ENCODE assay signal across 3 cellular contexts in the genomic region with DNA sequence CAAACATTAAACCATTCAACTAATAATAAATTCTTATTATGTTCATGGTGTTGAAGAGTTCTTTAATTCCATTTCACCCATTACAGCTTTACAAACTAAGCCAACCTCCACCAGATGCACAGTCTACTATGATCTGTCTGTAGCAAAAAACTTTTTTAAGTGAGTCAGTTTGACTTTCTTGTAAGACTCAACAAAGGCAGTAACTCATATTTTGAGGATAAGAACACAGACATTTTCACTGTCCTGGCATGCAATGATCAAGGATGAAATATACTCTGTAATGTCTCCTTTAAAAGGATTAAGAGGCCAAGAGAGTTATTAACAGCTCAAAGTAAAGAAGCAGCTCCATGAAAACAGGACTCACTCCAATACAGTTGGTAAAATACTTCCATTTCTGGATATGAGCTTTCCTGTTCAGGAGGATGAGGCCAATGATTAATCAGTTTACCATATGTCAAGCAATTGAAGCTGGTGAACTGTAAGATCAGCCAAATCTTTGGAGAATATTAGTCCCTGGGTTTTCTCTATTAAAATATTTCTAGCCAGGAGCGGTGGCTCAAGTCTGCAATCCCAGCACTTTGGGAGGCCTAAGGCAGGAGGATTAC.
TF ChIP-seq lines count a peak whose summit lies in the region.

No MANE protein-coding gene starts in this region.

TF ChIP-seq in IMR-90, 13 proteins besides CTCF, POLR2A, EP300 and RAD21:
- no peak for TF ChIP-seq NFE2L2 (IDR thresholded peaks at IDR 0.05; ENCODE audit: low read depth, low read length)

TF ChIP-seq in K562, 482 proteins besides CTCF, POLR2A, EP300 and RAD21:
- no peak for TF ChIP-seq SETDB1 (IDR thresholded peaks at IDR 0.05; ENCODE audit: low read length)
TF ChIP-seq in K562: peak in this region for 0.

TF ChIP-seq in neural cell, 6 proteins besides CTCF, POLR2A, EP300 and RAD21:
- TF ChIP-seq TAF1 (IDR thresholded peaks at IDR 0.05; ENCODE audit: low read depth) (no peak), EZH2 (IDR thresholded peaks at IDR 0.05; ENCODE audit: borderline replicate concordance, insufficient read depth, low read length, poor library complexity, severe bottlenecking) (no peak), MXI1 (conservative IDR thresholded peaks at IDR 0.05; ENCODE audit: poor library complexity, severe bottlenecking) (no peak), SMC3 (conservative IDR thresholded peaks at IDR 0.05; ENCODE audit: poor library complexity) (no peak), POLR2AphosphoS5 (IDR thresholded peaks at IDR 0.05) (no peak)
- TF ChIP-seq, protein P1, sequence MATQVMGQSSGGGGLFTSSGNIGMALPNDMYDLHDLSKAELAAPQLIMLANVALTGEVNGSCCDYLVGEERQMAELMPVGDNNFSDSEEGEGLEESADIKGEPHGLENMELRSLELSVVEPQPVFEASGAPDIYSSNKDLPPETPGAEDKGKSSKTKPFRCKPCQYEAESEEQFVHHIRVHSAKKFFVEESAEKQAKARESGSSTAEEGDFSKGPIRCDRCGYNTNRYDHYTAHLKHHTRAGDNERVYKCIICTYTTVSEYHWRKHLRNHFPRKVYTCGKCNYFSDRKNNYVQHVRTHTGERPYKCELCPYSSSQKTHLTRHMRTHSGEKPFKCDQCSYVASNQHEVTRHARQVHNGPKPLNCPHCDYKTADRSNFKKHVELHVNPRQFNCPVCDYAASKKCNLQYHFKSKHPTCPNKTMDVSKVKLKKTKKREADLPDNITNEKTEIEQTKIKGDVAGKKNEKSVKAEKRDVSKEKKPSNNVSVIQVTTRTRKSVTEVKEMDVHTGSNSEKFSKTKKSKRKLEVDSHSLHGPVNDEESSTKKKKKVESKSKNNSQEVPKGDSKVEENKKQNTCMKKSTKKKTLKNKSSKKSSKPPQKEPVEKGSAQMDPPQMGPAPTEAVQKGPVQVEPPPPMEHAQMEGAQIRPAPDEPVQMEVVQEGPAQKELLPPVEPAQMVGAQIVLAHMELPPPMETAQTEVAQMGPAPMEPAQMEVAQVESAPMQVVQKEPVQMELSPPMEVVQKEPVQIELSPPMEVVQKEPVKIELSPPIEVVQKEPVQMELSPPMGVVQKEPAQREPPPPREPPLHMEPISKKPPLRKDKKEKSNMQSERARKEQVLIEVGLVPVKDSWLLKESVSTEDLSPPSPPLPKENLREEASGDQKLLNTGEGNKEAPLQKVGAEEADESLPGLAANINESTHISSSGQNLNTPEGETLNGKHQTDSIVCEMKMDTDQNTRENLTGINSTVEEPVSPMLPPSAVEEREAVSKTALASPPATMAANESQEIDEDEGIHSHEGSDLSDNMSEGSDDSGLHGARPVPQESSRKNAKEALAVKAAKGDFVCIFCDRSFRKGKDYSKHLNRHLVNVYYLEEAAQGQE (IDR thresholded peaks at IDR 0.05; ENCODE audit: borderline replicate concordance) = no peak
